15 cellular contexts compared by ENCODE assay signal in the genomic region with DNA sequence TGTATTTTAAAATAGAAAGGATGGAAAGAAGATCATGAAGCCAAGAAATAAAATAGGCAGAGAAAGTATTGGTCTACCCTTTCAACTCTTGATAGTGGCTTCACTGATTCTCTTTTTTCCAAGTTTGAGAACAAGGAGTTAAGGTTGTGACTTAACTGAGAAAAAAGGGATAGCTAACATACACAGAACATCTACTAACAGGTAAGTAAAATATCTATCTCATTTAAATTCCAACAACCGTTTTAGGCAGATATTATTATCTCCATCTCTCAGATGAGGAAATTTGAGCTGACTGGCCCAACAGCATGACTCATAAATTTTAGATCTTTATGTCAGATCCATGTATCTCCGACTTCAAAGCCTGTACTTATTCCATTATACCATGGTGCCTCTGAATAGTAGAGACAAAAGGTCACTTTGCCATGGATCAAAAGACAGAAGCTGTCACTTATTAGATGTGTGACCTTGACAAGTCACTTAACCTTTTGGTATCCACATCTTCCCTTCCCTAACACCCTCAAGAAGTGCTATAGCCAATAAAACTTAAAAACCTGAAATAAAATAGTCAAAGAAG.
"Had no signal": no experiment of that assay in that cellular context is flagged by ENCODE, and none has a peak within 500 bp of the region (broad histone marks: within the 10 kb centered on the region; RNA-seq: fewer than 3 reads in every experiment).

No MANE protein-coding gene starts in this region.

- H3K4me3 Mint-ChIP-seq: naive thymus-derived CD4-positive, alpha-beta T cell; nephron progenitor cell; stimulated activated effector memory CD8-positive, alpha-beta T cell treated with anti-CD3 and anti-CD28 coated beads, Interleukin-12 subunit alpha, Interleukin-12 subunit beta, amount 100 ng/mL, for 72 hours had no signal

- DNase-seq: dermis blood vessel endothelial cell; foreskin melanocyte; head of caudate nucleus; mammary epithelial cell; naive thymus-derived CD4-positive, alpha-beta T cell; nephron progenitor cell; right lobe of liver; stimulated activated CD4-positive, alpha-beta T cell treated with anti-CD3 and anti-CD28 coated beads, Interleukin-4, amount 100 ng/mL, for 1 hour; stimulated activated CD8-positive, alpha-beta memory T cell treated with anti-CD3 and anti-CD28 coated beads, Interleukin-4, amount 100 ng/mL, for 48 hours; stimulated activated naive CD8-positive, alpha-beta T cell treated with anti-CD3 and anti-CD28 coated beads, Interleukin-15, Interleukin-2, amounts not matched to agents 100 U/mL and 50 U/mL, for 24 hours; thyroid gland; upper lobe of left lung; uterus had no signal

- H3K36me3 Mint-ChIP-seq: naive thymus-derived CD4-positive, alpha-beta T cell; stimulated activated effector memory CD8-positive, alpha-beta T cell treated with anti-CD3 and anti-CD28 coated beads, Interleukin-12 subunit alpha, Interleukin-12 subunit beta, amount 100 ng/mL, for 72 hours had no signal

- ATAC-seq: left lobe of liver; naive thymus-derived CD4-positive, alpha-beta T cell; right lobe of liver; stimulated activated effector memory CD8-positive, alpha-beta T cell treated with anti-CD3 and anti-CD28 coated beads, Interleukin-12 subunit alpha, Interleukin-12 subunit beta, amount 100 ng/mL, for 72 hours; stimulated activated naive CD8-positive, alpha-beta T cell treated with anti-CD3 and anti-CD28 coated beads, Interleukin-15, Interleukin-2, amounts not matched to agents 100 U/mL and 50 U/mL, for 24 hours had no signal

- H3K27me3 Mint-ChIP-seq: naive thymus-derived CD4-positive, alpha-beta T cell had no signal

- H3K27ac Mint-ChIP-seq: naive thymus-derived CD4-positive, alpha-beta T cell; stimulated activated effector memory CD8-positive, alpha-beta T cell treated with anti-CD3 and anti-CD28 coated beads, Interleukin-12 subunit alpha, Interleukin-12 subunit beta, amount 100 ng/mL, for 72 hours had no signal

- H3K4me1 Mint-ChIP-seq: naive thymus-derived CD4-positive, alpha-beta T cell; stimulated activated effector memory CD8-positive, alpha-beta T cell treated with anti-CD3 and anti-CD28 coated beads, Interleukin-12 subunit alpha, Interleukin-12 subunit beta, amount 100 ng/mL, for 72 hours had no signal
